Comparison of ENCODE assay signal across 9 cellular contexts in the genomic region with DNA sequence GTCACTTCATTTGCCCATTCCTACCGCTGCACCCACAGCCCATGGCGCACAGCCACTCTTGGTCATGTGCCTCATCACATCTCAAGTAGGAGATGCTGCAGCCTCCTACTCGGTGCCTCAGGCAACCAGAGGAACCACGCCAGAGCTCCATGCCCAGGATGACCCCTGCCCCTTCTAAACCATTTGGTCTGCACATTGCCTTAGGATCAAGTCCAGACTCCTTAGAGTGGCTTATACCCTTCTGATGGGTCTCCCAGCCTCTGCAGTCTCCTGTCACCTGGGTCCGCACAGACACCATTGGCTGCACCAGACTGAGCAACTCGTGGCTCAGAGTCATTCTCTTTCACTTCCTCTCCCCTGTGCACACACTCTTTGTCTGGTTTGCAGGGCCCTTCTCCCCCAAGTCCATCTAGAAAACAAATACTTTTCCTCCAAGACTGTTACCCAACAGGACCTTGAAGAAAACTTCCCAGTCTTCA. TPM values are rescaled to one million over a fixed set of nuclear protein-coding genes. Genes with fewer than 3 reads are reported as not detected.
DNase-seq lines count a peak whose midpoint lies in the region; ATAC-seq and TF ChIP-seq lines count a peak whose summit lies in the region.
"Had no signal": no experiment of that assay in that cellular context is flagged by ENCODE, and none has a peak within 500 bp of the region (broad histone marks: within the 10 kb centered on the region; RNA-seq: fewer than 3 reads in every experiment).

No MANE protein-coding gene starts in this region.

- no peaks in the 10 kb centered on the region for H3K36me3 ChIP-seq in osteoblast (ENCODE audit: insufficient read depth, low read length)
- H3K36me3 ChIP-seq: heart left ventricle had no signal

- no peak overlapping the region for H2AFZ ChIP-seq in osteoblast (ENCODE audit: low read length)

- no peaks in the 10 kb centered on the region for H3K9me3 Mint-ChIP-seq in activated naive CD4-positive, alpha-beta T cell treated with anti-CD3 and anti-CD28 coated beads, Interleukin-2, amount 50 U/mL, for 24 hours
- no peaks in the 10 kb centered on the region for H3K9me3 Mint-ChIP-seq in T-helper 1 cell treated with Interleukin-12 subunit alpha and Interleukin-12 subunit beta and Interleukin-4 antibody, amounts not matched to agents 30 μg/mL and 1 μg/mL, for 36 hours

- no peaks in the 10 kb centered on the region for H3K27me3 Mint-ChIP-seq in activated naive CD4-positive, alpha-beta T cell treated with anti-CD3 and anti-CD28 coated beads, Interleukin-2, amount 50 U/mL, for 24 hours
- H3K27me3 Mint-ChIP-seq in T-helper 1 cell treated with Interleukin-12 subunit alpha and Interleukin-12 subunit beta and Interleukin-4 antibody, amounts not matched to agents 30 μg/mL and 1 μg/mL, for 36 hours (ENCODE audit: low read depth) = no peaks in the 10 kb centered on the region

- H3K27ac Mint-ChIP-seq in activated naive CD4-positive, alpha-beta T cell treated with anti-CD3 and anti-CD28 coated beads, Interleukin-2, amount 50 U/mL, for 24 hours = peak overlapping the region; percentile 69
- peak overlapping the region; percentile 83 for H3K27ac Mint-ChIP-seq in T-helper 1 cell treated with Interleukin-12 subunit alpha and Interleukin-12 subunit beta and Interleukin-4 antibody, amounts not matched to agents 30 μg/mL and 1 μg/mL, for 36 hours

- no peak overlapping the region for H3K4me3 ChIP-seq in osteoblast (ENCODE audit: insufficient read depth, low read length)
- H3K4me3 ChIP-seq: heart left ventricle had no signal

- peaks cover 55% of the 10 kb centered on the region for H3K4me1 Mint-ChIP-seq in activated naive CD4-positive, alpha-beta T cell treated with anti-CD3 and anti-CD28 coated beads, Interleukin-2, amount 50 U/mL, for 24 hours
- H3K4me1 Mint-ChIP-seq in T-helper 1 cell treated with Interleukin-12 subunit alpha and Interleukin-12 subunit beta and Interleukin-4 antibody, amounts not matched to agents 30 μg/mL and 1 μg/mL, for 36 hours (ENCODE audit: low read depth) = peaks cover 59% of the 10 kb centered on the region

- H3K4me2 ChIP-seq in osteoblast (ENCODE audit: insufficient read depth, low read length) = no peak overlapping the region

- H3K4me1 ChIP-seq in osteoblast (ENCODE audit: insufficient read depth, low read length) = peaks cover 14% of the 10 kb centered on the region

- H3K4me3 Mint-ChIP-seq in activated naive CD4-positive, alpha-beta T cell treated with anti-CD3 and anti-CD28 coated beads, Interleukin-2, amount 50 U/mL, for 24 hours = peak overlapping the region; percentile 7
- H3K4me3 Mint-ChIP-seq in T-helper 1 cell treated with Interleukin-12 subunit alpha and Interleukin-12 subunit beta and Interleukin-4 antibody, amounts not matched to agents 30 μg/mL and 1 μg/mL, for 36 hours = peak overlapping the region; percentile 40

- no peak for DNase-seq in activated naive CD4-positive, alpha-beta T cell treated with Interleukin-2 at 50 U/mL for 16 hours
- peak; percentile 48 for DNase-seq in stimulated activated CD8-positive, alpha-beta memory T cell treated with anti-CD3 and anti-CD28 coated beads, Interleukin-4, amount 100 ng/mL, for 48 hours
- DNase-seq in osteoblast (ENCODE audit: insufficient read length, low spot score, missing footprints) (no peak), H4 (ENCODE audit: low spot score) (no peak), NCI-H1048 (lab: John Stamatoyannopoulos, UW) (no peak)

- no peak for TF ChIP-seq CTCF in osteoblast (IDR thresholded peaks at IDR 0.05; ENCODE audit: extremely low read depth, low read depth, low read length)

- no peak overlapping the region for H3K27ac ChIP-seq in osteoblast (ENCODE audit: low read depth, low read length)

- no peaks in the 10 kb centered on the region for H3K9me3 ChIP-seq in osteoblast (ENCODE audit: low read depth, low read length)
- H3K9me3 ChIP-seq: heart left ventricle had no signal

- H3K36me3 Mint-ChIP-seq in activated naive CD4-positive, alpha-beta T cell treated with anti-CD3 and anti-CD28 coated beads, Interleukin-2, amount 50 U/mL, for 24 hours = no peaks in the 10 kb centered on the region
- H3K36me3 Mint-ChIP-seq in T-helper 1 cell treated with Interleukin-12 subunit alpha and Interleukin-12 subunit beta and Interleukin-4 antibody, amounts not matched to agents 30 μg/mL and 1 μg/mL, for 36 hours (ENCODE audit: low read depth) = peaks cover 2% of the 10 kb centered on the region

- peaks cover 3% of the 10 kb centered on the region for H3K27me3 ChIP-seq in osteoblast (ENCODE audit: insufficient read depth, low read length)
- H3K27me3 ChIP-seq: heart left ventricle had no signal

- no peaks in the 10 kb centered on the region for H3K79me2 ChIP-seq in osteoblast (ENCODE audit: insufficient read depth, low read length)

- peak; percentile 50 for ATAC-seq in HG03025 (IDR thresholded peaks at IDR 0.05; ENCODE audit: low FRiP score, unreplicated experiment)
- ATAC-seq: heart left ventricle had no signal

- H4K20me1 ChIP-seq in osteoblast (ENCODE audit: insufficient read depth, low read length) = no peaks in the 10 kb centered on the region

RNA-seq across cellular contexts. Expression of gene ADORA3, which starts 2.2 kb away (rescaled TPM):
- total RNA-seq in osteoblast = not detected in 2 replicates
- total RNA-seq in H4 (2014; rRNA removed; shearing (Covaris generic)) = not detected in 2 replicates

RNA-seq across cellular contexts. Expression of gene TMIGD3, which starts 2.2 kb away (rescaled TPM):
- 0.29 TPM in 1 of 2 replicates, not detected in the other for total RNA-seq in osteoblast
- total RNA-seq in H4 (2014; rRNA removed; shearing (Covaris generic)) = not detected in 2 replicates

RNA-seq across cellular contexts. Expression of gene C1orf162, which starts 31.9 kb away (rescaled TPM):
- total RNA-seq in osteoblast = 0.29 and 0.36 TPM in 2 replicates
- not detected in 2 replicates for total RNA-seq in H4 (2014; rRNA removed; shearing (Covaris generic))

RNA-seq across cellular contexts. Expression of gene ATP5PB, which starts 56.4 kb away (rescaled TPM):
- total RNA-seq in osteoblast = 203 and 272 TPM in 2 replicates
- total RNA-seq in H4 (2014; rRNA removed; shearing (Covaris generic)) = 558 and 580 TPM in 2 replicates

RNA-seq across cellular contexts. Expression of gene WDR77, which starts 56.6 kb away (rescaled TPM):
- 29.7 and 33.3 TPM in 2 replicates for total RNA-seq in osteoblast
- total RNA-seq in H4 (2014; rRNA removed; shearing (Covaris generic)) = 62.6 TPM in 2 replicates
